8 cellular contexts compared by ENCODE assay signal in the genomic region with DNA sequence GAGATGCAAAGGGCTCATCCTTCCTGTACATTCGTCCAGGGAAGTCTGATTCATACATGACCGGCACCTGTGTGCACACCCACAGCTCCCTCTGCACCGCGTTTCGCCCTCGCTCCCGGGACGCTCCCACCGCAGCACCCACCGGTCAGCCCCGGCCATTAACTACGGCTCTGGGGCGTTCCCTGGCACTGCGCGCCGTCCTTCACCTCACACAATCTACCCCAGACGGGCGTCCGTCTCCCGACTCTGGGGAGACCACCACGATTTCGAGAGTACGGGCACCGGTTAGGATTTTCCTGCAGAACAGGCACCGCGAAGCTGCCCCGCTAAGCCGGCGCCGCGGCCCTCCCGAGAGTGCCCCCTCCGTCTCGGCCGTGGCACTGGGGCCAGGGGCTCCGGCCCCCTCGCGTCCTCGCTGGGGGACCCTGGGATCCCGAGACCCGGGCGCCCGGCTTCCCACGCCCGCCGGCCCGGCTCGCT.
DNase-seq lines count a peak whose midpoint lies in the region; ATAC-seq and TF ChIP-seq lines count a peak whose summit lies in the region.

No MANE protein-coding gene starts in this region.

- no peaks in the 10 kb centered on the region for H3K9me3 ChIP-seq in mucosa of rectum (ENCODE audit: control insufficient read depth in 2 of 2, low read length in 2 of 2)

- peaks cover 0 to 5% of the 10 kb centered on the region in 2 donors for H3K36me3 ChIP-seq in mucosa of rectum (ENCODE audit: control insufficient read depth in 2 of 2, insufficient read depth in 2 of 2, low read length in 2 of 2)

- H3K27ac ChIP-seq in mucosa of rectum (ENCODE audit: low read depth in 2 of 2, low read length in 2 of 2) = peak overlapping the region; percentile 96 to 97

- H3K4me1 ChIP-seq in mucosa of rectum (ENCODE audit: control insufficient read depth in 2 of 2, insufficient read depth in 2 of 2, low read length in 2 of 2) = peaks cover 10 to 32% of the 10 kb centered on the region in 2 donors

- peak overlapping the region; percentile 95 to 96 for H3K9ac ChIP-seq in mucosa of rectum (ENCODE audit: low read depth in 1 of 2, low read length in 2 of 2)

- peak; percentile 60 for DNase-seq in DMS 273 (lab: John Stamatoyannopoulos, UW; ENCODE audit: unreplicated experiment)
- no peak for DNase-seq in DMS 273 treated with DMSO at 0.1 percent for 48 hours (lab: John Stamatoyannopoulos, UW)
- DNase-seq in NCI-H1092 treated with DMSO at 0.1 percent for 48 hours (lab: John Stamatoyannopoulos, UW) = peak; percentile 47
- peak; percentile 85 for DNase-seq in activated CD8-positive, alpha-beta memory T cell treated with anti-CD3 and anti-CD28 coated beads for 24 hours
- DNase-seq in erythroblast (lab: John Stamatoyannopoulos, UW) = peak; percentile 66 to 73
- DNase-seq in stimulated activated naive CD8-positive, alpha-beta T cell treated with anti-CD3 and anti-CD28 coated beads, Interleukin-15, Interleukin-2, amounts not matched to agents 100 U/mL and 50 U/mL, for 24 hours = peak; percentile 56

- no peaks in the 10 kb centered on the region for H3K27me3 ChIP-seq in mucosa of rectum (ENCODE audit: control insufficient read depth in 2 of 2, insufficient read depth in 2 of 2, low read length in 2 of 2)

- no peak for TF ChIP-seq POLR2A in erythroblast (IDR thresholded peaks at IDR 0.05; ENCODE audit: low read length)

- peak overlapping the region; percentile 89 to 99 for H3K4me3 ChIP-seq in mucosa of rectum (ENCODE audit: low read length in 2 of 2)

- peak; percentile 47 for ATAC-seq in HG02588 (IDR thresholded peaks at IDR 0.05; ENCODE audit: unreplicated experiment)
- ATAC-seq in stimulated activated naive CD8-positive, alpha-beta T cell treated with anti-CD3 and anti-CD28 coated beads, Interleukin-15, Interleukin-2, amounts not matched to agents 100 U/mL and 50 U/mL, for 24 hours = peak; percentile 55
